In genomic region chr7:27161214-27161720, GRCh38 we compare ENCODE assay signal across 8 cellular contexts. TPM values are rescaled to one million over a fixed set of nuclear protein-coding genes. Genes with fewer than 3 reads are reported as not detected.
A peak's percentile ranks its signal among the peaks of the same experiment; 100 is the strongest.
DNase-seq lines count a peak whose midpoint lies in the region; TF ChIP-seq lines count a peak whose summit lies in the region.

No MANE protein-coding gene starts in this region.

- in situ Hi-C loops in brain microvascular endothelial cell (cut with HindIII; ENCODE audit: low pct_ligation_motif_present, low sequenced_read_pairs) = loop anchor here (10.0 kb wide), 1 partner anchor 786 kb away; no protein-coding TSS in a partner anchor

- H3K4me3 Mint-ChIP-seq in neural crest cell = peak overlapping the region; percentile 85

- H3K27me3 ChIP-seq in duodenal mucosa (ENCODE audit: control insufficient read depth in 1 of 2, insufficient read depth in 2 of 2, low read length in 2 of 2) = peaks cover 84 to 89% of the 10 kb centered on the region in 2 donors
- H3K27me3 ChIP-seq in brain microvascular endothelial cell (replicated peaks) = peaks cover 96% of the 10 kb centered on the region

- H3K9ac ChIP-seq in duodenal mucosa (ENCODE audit: low read depth in 1 of 2, low read length in 2 of 2) = no peak overlapping the region

- peaks cover 95% of the 10 kb centered on the region for H3K27me3 Mint-ChIP-seq in neural crest cell (ENCODE audit: low read depth)

- no peaks in the 10 kb centered on the region for H3K36me3 ChIP-seq in duodenal mucosa (ENCODE audit: control insufficient read depth in 1 of 2, insufficient read depth in 2 of 2, low read length in 2 of 2)
- no peaks in the 10 kb centered on the region for H3K36me3 ChIP-seq in brain microvascular endothelial cell (replicated peaks)

- no peaks in the 10 kb centered on the region for H3K9me3 Mint-ChIP-seq in neural crest cell

- no peak for TF ChIP-seq CTCF in NB4 (IDR thresholded peaks at IDR 0.05; ENCODE audit: low read depth, low read length)
- TF ChIP-seq CTCF in neural crest cell (conservative IDR thresholded peaks at IDR 0.05) = peak; percentile 6
- TF ChIP-seq CTCF in brain microvascular endothelial cell (IDR thresholded peaks at IDR 0.05; ENCODE audit: low read depth, low read length, missing control alignments) = no peak

- peaks cover 15% of the 10 kb centered on the region for H3K4me1 Mint-ChIP-seq in neural crest cell

- no peak overlapping the region for H3K27ac ChIP-seq in duodenal mucosa (ENCODE audit: low read depth, low read length)
- H3K27ac ChIP-seq in brain microvascular endothelial cell = no peak overlapping the region

- H3K4me3 ChIP-seq in NB4 (ENCODE audit: low read depth, low read length) = peak overlapping the region; percentile 69
- peak overlapping the region; percentile 69 to 71 for H3K4me3 ChIP-seq in duodenal mucosa (ENCODE audit: low read depth in 1 of 2, low read length in 2 of 2)
- H3K4me3 ChIP-seq in brain microvascular endothelial cell (ENCODE audit: low read depth, low read length) = no peak overlapping the region

- peaks cover 9% of the 10 kb centered on the region for H3K36me3 Mint-ChIP-seq in neural crest cell (ENCODE audit: low read depth)

- no peak overlapping the region for H3K27ac Mint-ChIP-seq in neural crest cell (ENCODE audit: unreplicated experiment)

- H3K9me3 ChIP-seq in duodenal mucosa (ENCODE audit: control insufficient read depth in 1 of 2, low read length in 2 of 2) = no peaks in the 10 kb centered on the region

- peak; percentile 22 for DNase-seq in EL
- DNase-seq in NB4 (ENCODE audit: low read depth) = peak; percentile 83
- DNase-seq in neural crest cell (ENCODE audit: low read depth, low spot score) = no peak
- DNase-seq in activated gamma-delta T cell (lab: John Stamatoyannopoulos, UW) = no peak
- no peak for DNase-seq in brain microvascular endothelial cell
- DNase-seq in kidney glomerular epithelial cell (lab: John Stamatoyannopoulos, UW) = no peak
- DNase-seq in stimulated activated CD4-positive, alpha-beta T cell treated with anti-CD3 and anti-CD28 coated beads, Interleukin-15, amount 100 ng/mL, for 24 hours = no peak

- no peak for TF ChIP-seq POLR2A in NB4 (IDR thresholded peaks at IDR 0.05; ENCODE audit: extremely low read depth, insufficient read length)

- peaks cover 0 to 19% of the 10 kb centered on the region in 2 donors for H3K4me1 ChIP-seq in duodenal mucosa (ENCODE audit: control insufficient read depth in 1 of 2, insufficient read depth in 2 of 2, low read length in 2 of 2)

RNA-seq across cellular contexts. Expression of gene HOXA9, which starts 4.1 kb away (rescaled TPM):
- 9.0 and 10.0 TPM in 2 replicates for total RNA-seq in neural crest cell

RNA-seq across cellular contexts. Expression of gene HOXA7, which starts 4.8 kb away (rescaled TPM):
- total RNA-seq in neural crest cell = 7.1 and 8.8 TPM in 2 replicates

RNA-seq across cellular contexts. Expression of gene HOXA3, which starts 8.9 kb away (rescaled TPM):
- total RNA-seq in neural crest cell = 10.6 and 11.3 TPM in 2 replicates

RNA-seq across cellular contexts. Expression of gene HOXA10, which starts 12.9 kb away (rescaled TPM):
- 0.35 TPM in 1 of 2 replicates, not detected in the other for total RNA-seq in neural crest cell

RNA-seq across cellular contexts. Expression of gene HOXA6, which starts 13.7 kb away (rescaled TPM):
- total RNA-seq in neural crest cell = 1.6 and 2.0 TPM in 2 replicates

Comparison
In these comparisons a context has a peak if more than half of its experiments do, and no peak if none do; other contexts are left out.
1. DNase-seq: peak in EL (single experiment) and NB4 (single experiment); none in neural crest cell (single experiment), activated gamma-delta T cell (single experiment), brain microvascular endothelial cell (single experiment), kidney glomerular epithelial cell (single experiment) and stimulated activated CD4-positive, alpha-beta T cell treated with anti-CD3 and anti-CD28 coated beads, Interleukin-15, amount 100 ng/mL, for 24 hours (single experiment).